In genomic region chr2:190841707-190842505, GRCh38 we compare ENCODE assay signal across 15 cellular contexts. TPM values are rescaled to one million over a fixed set of nuclear protein-coding genes. Genes with fewer than 3 reads are reported as not detected.
A peak's percentile ranks its signal among the peaks of the same experiment; 100 is the strongest.
DNase-seq lines count a peak whose midpoint lies in the region; ATAC-seq and TF ChIP-seq lines count a peak whose summit lies in the region.
"Had no signal": no experiment of that assay in that cellular context is flagged by ENCODE, and none has a peak within 500 bp of the region (broad histone marks: within the 10 kb centered on the region; RNA-seq: fewer than 3 reads in every experiment).

No MANE protein-coding gene starts in this region.

- peaks cover 69% of the 10 kb centered on the region for H3K4me1 ChIP-seq in osteoblast (ENCODE audit: insufficient read depth, low read length)

- H2AFZ ChIP-seq in osteoblast (ENCODE audit: low read length), result no peak overlapping the region

- no peaks in the 10 kb centered on the region for H4K20me1 ChIP-seq in osteoblast (ENCODE audit: insufficient read depth, low read length)

- H3K36me3 ChIP-seq in osteoblast (ENCODE audit: insufficient read depth, low read length), result no peaks in the 10 kb centered on the region

- H3K4me2 ChIP-seq in osteoblast (ENCODE audit: insufficient read depth, low read length), result peak overlapping the region; percentile 21

- H3K27ac ChIP-seq in osteoblast (ENCODE audit: low read depth, low read length), result peak overlapping the region; percentile 46
- H3K27ac ChIP-seq: testis had no signal

- H3K36me3 Mint-ChIP-seq in T-helper 2 cell treated with Interferon-gamma antibody and Interleukin-4, amounts not matched to agents 5 μg/mL and 100 μg/mL, for 36 hours (ENCODE audit: low read depth), result no peaks in the 10 kb centered on the region

- H3K79me2 ChIP-seq in osteoblast (ENCODE audit: insufficient read depth, low read length), result no peaks in the 10 kb centered on the region

- H3K9me3 Mint-ChIP-seq in T-helper 2 cell treated with Interferon-gamma antibody and Interleukin-4, amounts not matched to agents 5 μg/mL and 100 μg/mL, for 36 hours, result no peaks in the 10 kb centered on the region

- peaks cover 16% of the 10 kb centered on the region for H3K4me1 Mint-ChIP-seq in T-helper 2 cell treated with Interferon-gamma antibody and Interleukin-4, amounts not matched to agents 5 μg/mL and 100 μg/mL, for 36 hours (ENCODE audit: low read depth)

- H3K4me3 ChIP-seq in osteoblast (ENCODE audit: insufficient read depth, low read length), result no peak overlapping the region
- H3K4me3 ChIP-seq: testis had no signal

- H3K4me3 Mint-ChIP-seq in T-helper 2 cell treated with Interferon-gamma antibody and Interleukin-4, amounts not matched to agents 5 μg/mL and 100 μg/mL, for 36 hours, result no peak overlapping the region

- H3K27ac Mint-ChIP-seq in T-helper 2 cell treated with Interferon-gamma antibody and Interleukin-4, amounts not matched to agents 5 μg/mL and 100 μg/mL, for 36 hours, result no peak overlapping the region

- H3K27me3 Mint-ChIP-seq in T-helper 2 cell treated with Interferon-gamma antibody and Interleukin-4, amounts not matched to agents 5 μg/mL and 100 μg/mL, for 36 hours (ENCODE audit: low read depth), result no peaks in the 10 kb centered on the region

- no peaks in the 10 kb centered on the region for H3K27me3 ChIP-seq in osteoblast (ENCODE audit: insufficient read depth, low read length)
- H3K27me3 ChIP-seq: testis had no signal

- peak; percentile 23 for DNase-seq in T-helper 2 cell treated with Interferon-gamma antibody and Interleukin-4, amounts not matched to agents 5 μg/mL and 100 μg/mL, for 36 hours (ENCODE audit: low spot score)
- DNase-seq in T-helper 2 cell, result no peak
- peak; percentile 14 for DNase-seq in HuH-7.5 (ENCODE audit: low spot score)
- DNase-seq in cerebellar cortex (ENCODE audit: low spot score), result peak; percentile 96
- DNase-seq in osteoblast (ENCODE audit: insufficient read length, low spot score, missing footprints), result peak; percentile 79
- DNase-seq: activated CD4-positive, alpha-beta T cell treated with anti-CD3 and anti-CD28 coated beads, Interleukin-2, amount 50 U/mL, for 48 hours; DMS153; KBM-7; midbrain; NCI-H2029 treated with DMSO at 0.1 percent for 48 hours; retina; testis had no signal

- ATAC-seq in HG02852 (IDR thresholded peaks at IDR 0.05; ENCODE audit: unreplicated experiment) (no peak), HG03565 (IDR thresholded peaks at IDR 0.05; ENCODE audit: unreplicated experiment) (no peak), GM19328 (IDR thresholded peaks at IDR 0.05; ENCODE audit: unreplicated experiment) (no peak)

- no peaks in the 10 kb centered on the region for H3K9me3 ChIP-seq in osteoblast (ENCODE audit: low read depth, low read length)
- H3K9me3 ChIP-seq: testis had no signal

- no peak for TF ChIP-seq CTCF in osteoblast (IDR thresholded peaks at IDR 0.05; ENCODE audit: extremely low read depth, low read depth, low read length)

RNA-seq across cellular contexts. Expression of gene GLS, which starts 38.7 kb away (rescaled TPM):
- 447 and 588 TPM in 2 replicates for total RNA-seq in osteoblast

Comparison
In these comparisons a context has a peak if more than half of its experiments do, and no peak if none do; other contexts are left out.
1. DNase-seq: peak in T-helper 2 cell treated with Interferon-gamma antibody and Interleukin-4, amounts not matched to agents 5 μg/mL and 100 μg/mL, for 36 hours (single experiment), HuH-7.5 (single experiment), cerebellar cortex (single experiment) and osteoblast (single experiment); none in T-helper 2 cell (0 of 5).